10 cellular contexts compared by ENCODE assay signal in the genomic region with DNA sequence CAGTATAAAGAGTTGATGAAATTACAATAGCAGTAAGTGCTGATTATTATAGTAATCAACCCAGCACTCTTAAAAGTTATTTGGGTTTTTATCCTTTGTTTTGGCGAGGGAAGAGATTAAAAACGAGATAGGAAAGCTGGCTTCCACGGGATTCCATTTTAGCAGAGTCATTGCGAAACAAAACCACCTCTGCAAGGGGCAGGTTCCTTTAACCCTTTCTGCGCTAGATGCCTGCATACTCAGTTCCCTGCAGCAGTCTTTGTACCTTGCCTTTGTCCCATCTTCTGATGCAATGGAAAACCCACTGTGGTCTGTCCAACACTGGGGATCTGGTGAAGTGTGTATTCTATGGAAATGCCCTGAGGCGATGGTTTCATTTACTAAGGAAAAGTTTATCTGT. TPM values are rescaled to one million over a fixed set of nuclear protein-coding genes. Genes with fewer than 3 reads are reported as not detected.
DNase-seq lines count a peak whose midpoint lies in the region; ATAC-seq and TF ChIP-seq lines count a peak whose summit lies in the region.
"Had no signal": no experiment of that assay in that cellular context is flagged by ENCODE, and none has a peak within 500 bp of the region (broad histone marks: within the 10 kb centered on the region; RNA-seq: fewer than 3 reads in every experiment).

No MANE protein-coding gene starts in this region.

- in situ Hi-C loops in KBM-7 (cut with MboI; ENCODE audit: low pct_unique_long_range_greater_than_20kb, low sequenced_read_pairs) (no loop called here), ACHN (cut with HindIII; ENCODE audit: low pct_ligation_motif_present, low pct_unique_long_range_greater_than_20kb, low sequenced_read_pairs) (no loop called here)

- H3K9ac ChIP-seq in ES-I3 (ENCODE audit: low read depth, low read length), result peak overlapping the region; percentile 58

- TF ChIP-seq CTCF in nephron progenitor cell (IDR thresholded peaks at IDR 0.05), result no peak
- TF ChIP-seq CTCF in Peyer's patch (IDR thresholded peaks at IDR 0.05), result no peak

- no peaks in the 10 kb centered on the region for H3K9me3 ChIP-seq in ES-I3 (ENCODE audit: control insufficient read depth, insufficient read depth, low read length)
- H3K9me3 ChIP-seq in Peyer's patch, result no peaks in the 10 kb centered on the region

- no peaks in the 10 kb centered on the region for H3K27me3 ChIP-seq in Peyer's patch

- H3K27ac Mint-ChIP-seq in central memory CD8-positive, alpha-beta T cell (ENCODE audit: low read depth), result peak overlapping the region; percentile 93
- no peak overlapping the region for H3K27ac Mint-ChIP-seq in nephron progenitor cell

- peak overlapping the region in 1 of 4 donors; percentile 40 for H3K27ac ChIP-seq in Peyer's patch

- no peak for TF ChIP-seq POLR2A in Peyer's patch (IDR thresholded peaks at IDR 0.05)

- H3K9me3 Mint-ChIP-seq in central memory CD8-positive, alpha-beta T cell, result no peaks in the 10 kb centered on the region
- H3K9me3 Mint-ChIP-seq in nephron progenitor cell, result no peaks in the 10 kb centered on the region

- H3K4me1 ChIP-seq in ES-I3 (ENCODE audit: insufficient read depth, low read length) (peaks cover 30% of the 10 kb centered on the region), Peyer's patch (peaks cover 0 to 31% (median 18%) of the 10 kb centered on the region in 4 donors)

- H3K4me3 Mint-ChIP-seq in central memory CD8-positive, alpha-beta T cell, result peak overlapping the region; percentile 82
- peak overlapping the region; percentile 90 for H3K4me3 Mint-ChIP-seq in nephron progenitor cell

- peaks cover 70% of the 10 kb centered on the region for H3K4me1 Mint-ChIP-seq in central memory CD8-positive, alpha-beta T cell
- H3K4me1 Mint-ChIP-seq in nephron progenitor cell, result peaks cover 40% of the 10 kb centered on the region

- DNase-seq in KBM-7, result peak; percentile 35
- DNase-seq in central memory CD8-positive, alpha-beta T cell (ENCODE audit: low spot score in 2 of 2), result no peak
- DNase-seq in nephron progenitor cell, result no peak
- no peak for DNase-seq in Peyer's patch
- DNase-seq in SIG-M5 treated with dmso at 0.1 percent for 504 hours (lab: John Stamatoyannopoulos, UW; ENCODE audit: unreplicated experiment), result no peak
- DNase-seq in ACHN, result no peak
- DNase-seq: foreskin fibroblast, NCI-H82 had no signal

- 0 out of 2 replicates have a peak, but pooled peaks cover 5% of the 10 kb centered on the region for H3K36me3 ChIP-seq in ES-I3 (ENCODE audit: insufficient read depth, low read length)
- peaks cover 0 to 6% (median 0%) of the 10 kb centered on the region in 3 donors for H3K36me3 ChIP-seq in Peyer's patch

- peaks cover 81% of the 10 kb centered on the region for H3K36me3 Mint-ChIP-seq in central memory CD8-positive, alpha-beta T cell (ENCODE audit: insufficient read depth)
- peaks cover 20% of the 10 kb centered on the region for H3K36me3 Mint-ChIP-seq in nephron progenitor cell (ENCODE audit: low read depth)

- no peak for ATAC-seq in central memory CD8-positive, alpha-beta T cell (replicated peaks; ENCODE audit: extremely low read depth, poor library complexity, severe bottlenecking)
- no peak for ATAC-seq in HG02642 (IDR thresholded peaks at IDR 0.05; ENCODE audit: poor library complexity, unreplicated experiment)

- no peak overlapping the region for H3K4me3 ChIP-seq in Peyer's patch

- H3K27me3 Mint-ChIP-seq in central memory CD8-positive, alpha-beta T cell, result no peaks in the 10 kb centered on the region
- peaks cover 15% of the 10 kb centered on the region for H3K27me3 Mint-ChIP-seq in nephron progenitor cell (ENCODE audit: low read depth, poor library complexity)

RNA-seq across cellular contexts. Expression of a gene that starts 2.7 kb away (rescaled TPM):
- 10 to 100 TPM; 39.8 to 75.1 (median 59.0) TPM for total RNA-seq in Peyer's patch
